In genomic region chr12:117047810-117048584, GRCh38 we compare ENCODE assay signal across 12 cellular contexts. TPM values are rescaled to one million over a fixed set of nuclear protein-coding genes. Genes with fewer than 3 reads are reported as not detected.
DNase-seq lines count a peak whose midpoint lies in the region; ATAC-seq and TF ChIP-seq lines count a peak whose summit lies in the region.
"Had no signal": no experiment of that assay in that cellular context is flagged by ENCODE, and none has a peak within 500 bp of the region (broad histone marks: within the 10 kb centered on the region; RNA-seq: fewer than 3 reads in every experiment).

No MANE protein-coding gene starts in this region.

- H3K27me3 ChIP-seq in hepatocyte (no peaks in the 10 kb centered on the region), smooth muscle cell (ENCODE audit: low read depth) (no peaks in the 10 kb centered on the region)

- no peaks in the 10 kb centered on the region for H3F3A ChIP-seq in smooth muscle cell (ENCODE audit: low read depth)

- H3K9me3 Mint-ChIP-seq in activated CD4-positive, alpha-beta T cell treated with anti-CD3 and anti-CD28 coated beads, Interleukin-2, amount 10 ng/mL, durations not matched to agents 7 days and 5 days = no peaks in the 10 kb centered on the region

- H3K4me1 ChIP-seq in hepatocyte (ENCODE audit: insufficient read depth) (peaks cover 22% of the 10 kb centered on the region), smooth muscle cell (ENCODE audit: low read depth) (peaks cover 31% of the 10 kb centered on the region)

- no peak for ATAC-seq in HG03457 (IDR thresholded peaks at IDR 0.05; ENCODE audit: unreplicated experiment)

- DNase-seq in HCEC 1CT = peak; percentile 45
- DNase-seq in astrocyte of the spinal cord (ENCODE audit: low read depth, low spot score) = peak; percentile 10
- peak; percentile 72 for DNase-seq in hepatocyte (ENCODE audit: low spot score)
- no peak for DNase-seq in smooth muscle cell (lab: John Stamatoyannopoulos, UW; ENCODE audit: unreplicated experiment)
- DNase-seq in NOMO-1 treated with dmso at 0.1 percent for 144 hours (lab: John Stamatoyannopoulos, UW; ENCODE audit: unreplicated experiment) = no peak
- DNase-seq in globus pallidus (ENCODE audit: low spot score) = no peak
- no peak for DNase-seq in activated CD4-positive, alpha-beta T cell treated with anti-CD3 and anti-CD28 coated beads, Interleukin-2, amount 10 ng/mL, durations not matched to agents 7 days and 5 days
- DNase-seq: activated CD4-positive, alpha-beta T cell treated with anti-CD3 and anti-CD28 coated beads for 4 hours; DMS53; hippocampal formation; NCI-H2081 treated with DMSO at 0.1 percent for 48 hours had no signal

- no peak overlapping the region for H2AFZ ChIP-seq in hepatocyte
- H2AFZ ChIP-seq in smooth muscle cell (ENCODE audit: low read depth) = no peak overlapping the region

- no peak for TF ChIP-seq CTCF in astrocyte of the spinal cord (IDR thresholded peaks at IDR 0.05; ENCODE audit: low read depth, low read length)
- no peak for TF ChIP-seq CTCF in hepatocyte (IDR thresholded peaks at IDR 0.05; ENCODE audit: poor library complexity)
- TF ChIP-seq CTCF in smooth muscle cell (IDR thresholded peaks at IDR 0.05; ENCODE audit: borderline replicate concordance, insufficient read depth, poor library complexity, severe bottlenecking) = no peak

- H3K27me3 Mint-ChIP-seq in activated CD4-positive, alpha-beta T cell treated with anti-CD3 and anti-CD28 coated beads, Interleukin-2, amount 10 ng/mL, durations not matched to agents 7 days and 5 days = no peaks in the 10 kb centered on the region

- H3K79me2 ChIP-seq in hepatocyte = no peaks in the 10 kb centered on the region
- H3K79me2 ChIP-seq in smooth muscle cell (ENCODE audit: low read depth) = no peaks in the 10 kb centered on the region

- no peak overlapping the region for H3K9ac ChIP-seq in smooth muscle cell (ENCODE audit: low read depth)

- no peaks in the 10 kb centered on the region for H3K36me3 Mint-ChIP-seq in activated CD4-positive, alpha-beta T cell treated with anti-CD3 and anti-CD28 coated beads, Interleukin-2, amount 10 ng/mL, durations not matched to agents 7 days and 5 days (ENCODE audit: low read depth)

- H3K4me3 Mint-ChIP-seq in activated CD4-positive, alpha-beta T cell treated with anti-CD3 and anti-CD28 coated beads, Interleukin-2, amount 10 ng/mL, durations not matched to agents 7 days and 5 days = no peak overlapping the region

- in situ Hi-C loops in astrocyte of the spinal cord (cut with HindIII; ENCODE audit: low sequenced_read_pairs) = no loop called here

- H3K4me2 ChIP-seq in hepatocyte = peak overlapping the region; percentile 45
- H3K4me2 ChIP-seq in smooth muscle cell = peak overlapping the region; percentile 46

- peak overlapping the region; percentile 38 for H3K27ac ChIP-seq in hepatocyte
- no peak overlapping the region for H3K27ac ChIP-seq in smooth muscle cell (ENCODE audit: low read depth)

- no peaks in the 10 kb centered on the region for H3K4me1 Mint-ChIP-seq in activated CD4-positive, alpha-beta T cell treated with anti-CD3 and anti-CD28 coated beads, Interleukin-2, amount 10 ng/mL, durations not matched to agents 7 days and 5 days

- H3K9me3 ChIP-seq in hepatocyte (ENCODE audit: low read depth) (no peaks in the 10 kb centered on the region), smooth muscle cell (replicated peaks; ENCODE audit: low read depth) (no peaks in the 10 kb centered on the region)

- CTCF ChIA-PET in activated CD4-positive, alpha-beta T cell treated with anti-CD3 and anti-CD28 coated beads, Interleukin-2, amount 10 ng/mL, durations not matched to agents 7 days and 5 days (lab: Charles Lee) = no interaction called here

- H4K20me1 ChIP-seq in hepatocyte (ENCODE audit: insufficient read depth, poor library complexity, severe bottlenecking) = no peaks in the 10 kb centered on the region
- H4K20me1 ChIP-seq in smooth muscle cell (ENCODE audit: low read depth) = no peaks in the 10 kb centered on the region

- POLR2A ChIA-PET in activated CD4-positive, alpha-beta T cell treated with anti-CD3 and anti-CD28 coated beads, Interleukin-2, amount 10 ng/mL, durations not matched to agents 7 days and 5 days (lab: Charles Lee) = interaction anchor here (0.5 kb wide), 1 partner anchor 802 kb away, joined by 3 read pairs; no protein-coding TSS in a partner anchor

- no peaks in the 10 kb centered on the region for H3K9me2 ChIP-seq in hepatocyte (replicated peaks; ENCODE audit: insufficient read depth)

- no peak overlapping the region for H3K27ac Mint-ChIP-seq in activated CD4-positive, alpha-beta T cell treated with anti-CD3 and anti-CD28 coated beads, Interleukin-2, amount 10 ng/mL, durations not matched to agents 7 days and 5 days

- 43% methylated on average over 17 of the region's 18 CpGs for WGBS in hepatocyte (ENCODE audit: low lambda C conversion rate, missing lambda C conversion rate)
- WGBS in smooth muscle cell (ENCODE audit: low lambda C conversion rate) = 38% methylated on average over 17 of the region's 18 CpGs

- no peak overlapping the region for H3K4me3 ChIP-seq in astrocyte of the spinal cord (ENCODE audit: low read depth, low read length)
- H3K4me3 ChIP-seq in hepatocyte = no peak overlapping the region
- H3K4me3 ChIP-seq in smooth muscle cell = no peak overlapping the region

- H3K36me3 ChIP-seq in hepatocyte (replicated peaks; ENCODE audit: insufficient read depth, low read depth) (no peaks in the 10 kb centered on the region), smooth muscle cell (ENCODE audit: low read depth) (no peaks in the 10 kb centered on the region)

RNA-seq across cellular contexts. Expression of gene TESC, which starts 51.2 kb away (rescaled TPM):
- total RNA-seq in hepatocyte (15.9 and 20.8 TPM in 2 replicates), smooth muscle cell (0.22 TPM in 1 of 2 replicates, not detected in the other)
- polyA plus RNA-seq in hepatocyte (15.5 and 31.5 TPM in 2 replicates), smooth muscle cell (0.51 and 1.1 TPM in 2 replicates)
- total RNA-seq in activated CD4-positive, alpha-beta T cell treated with anti-CD3 and anti-CD28 coated beads, Interleukin-2, amount 10 ng/mL, durations not matched to agents 7 days and 5 days = 10 to 100 TPM; 30.3 to 34.1 TPM

Comparison
In these comparisons a context has a peak if more than half of its experiments do, and no peak if none do; other contexts are left out.
1. DNase-seq: peak in HCEC 1CT (single experiment), astrocyte of the spinal cord (single experiment) and hepatocyte (single experiment); none in smooth muscle cell (single experiment), NOMO-1 treated with dmso at 0.1 percent for 144 hours (single experiment), globus pallidus (single experiment) and activated CD4-positive, alpha-beta T cell treated with anti-CD3 and anti-CD28 coated beads, Interleukin-2, amount 10 ng/mL, durations not matched to agents 7 days and 5 days (single experiment).
2. RNA of gene TESC, which starts 51.2 kb away (total RNA-seq): 30.3 to 34.1 TPM in activated CD4-positive, alpha-beta T cell treated with anti-CD3 and anti-CD28 coated beads, Interleukin-2, amount 10 ng/mL, durations not matched to agents 7 days and 5 days and 15.9 to 20.8 TPM in hepatocyte; 0.22 TPM in smooth muscle cell; every median in the first group is over 10 times any median in the second.